In genomic region chr3:72960812-72961518, GRCh38 we compare ENCODE assay signal across 9 cellular contexts. TPM values are rescaled to one million over a fixed set of nuclear protein-coding genes. Genes with fewer than 3 reads are reported as not detected.
DNase-seq lines count a peak whose midpoint lies in the region; ATAC-seq lines count a peak whose summit lies in the region.
"Had no signal": no experiment of that assay in that cellular context is flagged by ENCODE, and none has a peak within 500 bp of the region (broad histone marks: within the 10 kb centered on the region; RNA-seq: fewer than 3 reads in every experiment).

No MANE protein-coding gene starts in this region.

- peaks cover 15% of the 10 kb centered on the region for H3K27me3 Mint-ChIP-seq in activated naive CD4-positive, alpha-beta T cell treated with anti-CD3 and anti-CD28 coated beads, Interleukin-2, amount 10 ng/mL, durations not matched to agents 7 days and 5 days
- no peaks in the 10 kb centered on the region for H3K27me3 Mint-ChIP-seq in activated T-helper 17 cell treated with anti-CD3 and anti-CD28 coated beads, Interleukin-2, amount 50 U/mL, for 72 hours

- H3K9me3 Mint-ChIP-seq in activated naive CD4-positive, alpha-beta T cell treated with anti-CD3 and anti-CD28 coated beads, Interleukin-2, amount 50 U/mL, for 72 hours: no peaks in the 10 kb centered on the region
- no peaks in the 10 kb centered on the region for H3K9me3 Mint-ChIP-seq in activated naive CD4-positive, alpha-beta T cell treated with anti-CD3 and anti-CD28 coated beads, Interleukin-2, amount 10 ng/mL, durations not matched to agents 7 days and 5 days
- H3K9me3 Mint-ChIP-seq in activated T-helper 17 cell treated with anti-CD3 and anti-CD28 coated beads, Interleukin-2, amount 50 U/mL, for 72 hours: no peaks in the 10 kb centered on the region

- H3K36me3 Mint-ChIP-seq in activated naive CD4-positive, alpha-beta T cell treated with anti-CD3 and anti-CD28 coated beads, Interleukin-2, amount 50 U/mL, for 72 hours: no peaks in the 10 kb centered on the region
- H3K36me3 Mint-ChIP-seq in activated naive CD4-positive, alpha-beta T cell treated with anti-CD3 and anti-CD28 coated beads, Interleukin-2, amount 10 ng/mL, durations not matched to agents 7 days and 5 days: peaks cover 2% of the 10 kb centered on the region
- no peaks in the 10 kb centered on the region for H3K36me3 Mint-ChIP-seq in activated T-helper 17 cell treated with anti-CD3 and anti-CD28 coated beads, Interleukin-2, amount 50 U/mL, for 72 hours (ENCODE audit: low read depth)

- ATAC-seq in activated naive CD4-positive, alpha-beta T cell treated with anti-CD3 and anti-CD28 coated beads, Interleukin-2, amount 50 U/mL, for 72 hours: peak; percentile 54 to 72
- peak; percentile 56 for ATAC-seq in activated T-helper 17 cell treated with anti-CD3 and anti-CD28 coated beads, Interleukin-2, amount 50 U/mL, for 72 hours (replicated peaks)
- ATAC-seq in right cardiac atrium (peak; percentile 89 to 90), GM18520 (IDR thresholded peaks at IDR 0.05; ENCODE audit: unreplicated experiment) (no peak), GM18511 (IDR thresholded peaks at IDR 0.05; ENCODE audit: unreplicated experiment) (no peak)

- H3K27me3 ChIP-seq in right cardiac atrium (ENCODE audit: control insufficient read depth, insufficient read depth): no peaks in the 10 kb centered on the region

- peaks cover 10% of the 10 kb centered on the region for H3K4me1 ChIP-seq in right cardiac atrium (ENCODE audit: control insufficient read depth, insufficient read depth, low read length)

- no peaks in the 10 kb centered on the region for H3K9me3 ChIP-seq in right cardiac atrium (ENCODE audit: control insufficient read depth, low read length)

- whole genome bisulfite sequencing in right cardiac atrium: 32% methylated on average over 7 of the region's 7 CpGs

- H3K27ac Mint-ChIP-seq in activated naive CD4-positive, alpha-beta T cell treated with anti-CD3 and anti-CD28 coated beads, Interleukin-2, amount 50 U/mL, for 72 hours: peak overlapping the region in 1 of 2 donors; percentile 11
- H3K27ac Mint-ChIP-seq in activated naive CD4-positive, alpha-beta T cell treated with anti-CD3 and anti-CD28 coated beads, Interleukin-2, amount 10 ng/mL, durations not matched to agents 7 days and 5 days: no peak overlapping the region
- peak overlapping the region; percentile 51 for H3K27ac Mint-ChIP-seq in activated T-helper 17 cell treated with anti-CD3 and anti-CD28 coated beads, Interleukin-2, amount 50 U/mL, for 72 hours

- no peak overlapping the region for H3K4me3 Mint-ChIP-seq in activated naive CD4-positive, alpha-beta T cell treated with anti-CD3 and anti-CD28 coated beads, Interleukin-2, amount 10 ng/mL, durations not matched to agents 7 days and 5 days
- peak overlapping the region; percentile 43 for H3K4me3 Mint-ChIP-seq in activated T-helper 17 cell treated with anti-CD3 and anti-CD28 coated beads, Interleukin-2, amount 50 U/mL, for 72 hours

- H3K27ac ChIP-seq in right cardiac atrium (ENCODE audit: low read length): peak overlapping the region; percentile 63
- H3K27ac ChIP-seq in temporal lobe (ENCODE audit: low read depth, low read length): peak overlapping the region; percentile 60

- H3K4me1 Mint-ChIP-seq in activated naive CD4-positive, alpha-beta T cell treated with anti-CD3 and anti-CD28 coated beads, Interleukin-2, amount 10 ng/mL, durations not matched to agents 7 days and 5 days: peaks cover 26% of the 10 kb centered on the region
- peaks cover 24% of the 10 kb centered on the region for H3K4me1 Mint-ChIP-seq in activated T-helper 17 cell treated with anti-CD3 and anti-CD28 coated beads, Interleukin-2, amount 50 U/mL, for 72 hours

- DNase-seq in activated naive CD4-positive, alpha-beta T cell treated with anti-CD3 and anti-CD28 coated beads, Interleukin-2, amount 50 U/mL, for 72 hours (ENCODE audit: low spot score in 2 of 2): no peak
- no peak for DNase-seq in activated naive CD4-positive, alpha-beta T cell treated with anti-CD3 and anti-CD28 coated beads, Interleukin-2, amount 10 ng/mL, durations not matched to agents 7 days and 5 days
- DNase-seq in right cardiac atrium: peak in 2 of 3 donors; percentile 57 to 72
- DNase-seq in KG1 (lab: John Stamatoyannopoulos, UW): no peak
- DNase-seq: DMS79 had no signal

- intact Hi-C loops in right cardiac atrium (cut with DNase I): no loop called here

- CTCF ChIA-PET in activated naive CD4-positive, alpha-beta T cell treated with anti-CD3 and anti-CD28 coated beads, Interleukin-2, amount 10 ng/mL, durations not matched to agents 7 days and 5 days (lab: Charles Lee): no interaction called here

- no peak overlapping the region for H3K4me3 ChIP-seq in right cardiac atrium (ENCODE audit: low read length)

RNA-seq across cellular contexts. Expression of gene PPP4R2, which starts 35.6 kb away (rescaled TPM):
- total RNA-seq in activated naive CD4-positive, alpha-beta T cell treated with anti-CD3 and anti-CD28 coated beads, Interleukin-2, amount 50 U/mL, for 72 hours: 10 to 100 TPM; 69.4 to 85.7 TPM
- 10 to 100 TPM; 87.8 to 95.0 TPM for total RNA-seq in activated T-helper 17 cell treated with anti-CD3 and anti-CD28 coated beads, Interleukin-2, amount 50 U/mL, for 72 hours
- total RNA-seq in right cardiac atrium (10 to 100 TPM; 52.0 to 73.7 (median 71.8) TPM), temporal lobe (80.4 TPM)
- 18.3 TPM for polyA plus RNA-seq in right cardiac atrium

Comparison
In these comparisons a context has a peak if more than half of its experiments do, and no peak if none do; other contexts are left out.
1. ATAC-seq: peak in activated naive CD4-positive, alpha-beta T cell treated with anti-CD3 and anti-CD28 coated beads, Interleukin-2, amount 50 U/mL, for 72 hours (2 of 2), activated T-helper 17 cell treated with anti-CD3 and anti-CD28 coated beads, Interleukin-2, amount 50 U/mL, for 72 hours (single experiment) and right cardiac atrium (2 of 2); none in GM18520 (single experiment) and GM18511 (single experiment).
2. DNase-seq: peak in right cardiac atrium (2 of 3); none in activated naive CD4-positive, alpha-beta T cell treated with anti-CD3 and anti-CD28 coated beads, Interleukin-2, amount 50 U/mL, for 72 hours (0 of 2), activated naive CD4-positive, alpha-beta T cell treated with anti-CD3 and anti-CD28 coated beads, Interleukin-2, amount 10 ng/mL, durations not matched to agents 7 days and 5 days (single experiment) and KG1 (single experiment).